14 cellular contexts compared by ENCODE assay signal in the genomic region with DNA sequence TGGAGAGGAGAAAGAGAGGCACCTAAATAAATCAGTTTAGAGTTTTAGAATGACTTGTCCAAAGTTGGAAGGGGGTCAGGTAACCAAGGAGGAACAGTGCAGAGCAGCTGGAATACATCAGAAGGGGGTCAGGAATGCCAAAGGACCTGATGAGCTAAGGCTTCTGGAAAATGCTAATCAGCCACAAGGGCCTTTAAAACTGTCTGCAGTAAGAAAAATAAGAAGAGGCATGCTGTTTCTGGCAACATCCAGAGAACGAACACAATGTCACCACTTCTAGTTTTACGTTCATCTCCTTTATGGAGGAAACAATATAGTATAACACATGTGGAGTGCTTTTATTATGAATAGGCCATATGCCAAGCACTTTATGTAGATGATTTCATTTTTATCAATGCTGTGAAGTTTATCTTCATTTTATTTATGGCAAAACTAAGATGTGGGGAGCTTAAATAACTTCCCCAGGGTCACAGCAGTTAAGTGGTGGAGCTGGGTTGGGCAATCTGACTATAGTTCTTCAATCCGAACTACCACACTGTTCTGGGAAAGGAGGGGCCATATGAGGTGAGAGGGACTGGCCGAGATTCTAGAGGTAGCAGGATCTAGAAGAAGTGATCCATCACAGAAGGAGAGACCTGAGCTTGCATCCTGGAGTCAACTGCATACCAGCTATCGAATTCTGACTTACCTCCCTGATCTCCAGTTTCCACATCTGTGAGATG. TPM values are rescaled to one million over a fixed set of nuclear protein-coding genes. Genes with fewer than 3 reads are reported as not detected.
A peak's percentile ranks its signal among the peaks of the same experiment; 100 is the strongest.
DNase-seq lines count a peak whose midpoint lies in the region; ATAC-seq and TF ChIP-seq lines count a peak whose summit lies in the region.
"Had no signal": no experiment of that assay in that cellular context is flagged by ENCODE, and none has a peak within 500 bp of the region (broad histone marks: within the 10 kb centered on the region; RNA-seq: fewer than 3 reads in every experiment).

No MANE protein-coding gene starts in this region.

- peak overlapping the region; percentile 25 for H3K9ac ChIP-seq in adipocyte (ENCODE audit: low read length)
- H3K9ac ChIP-seq: KMS-11 had no signal

- intact Hi-C loops in mucosa of descending colon (cut with DNase I, micrococcal nuclease): no loop called here

- peak overlapping the region; percentile 5 to 84 (median 52) for H3K27ac ChIP-seq in tibial nerve
- H3K27ac ChIP-seq: KMS-11 had no signal

- H3K9me3 ChIP-seq in adipocyte (ENCODE audit: control insufficient read depth, low read length): no peaks in the 10 kb centered on the region
- H3K9me3 ChIP-seq in mucosa of descending colon: no peaks in the 10 kb centered on the region
- no peaks in the 10 kb centered on the region for H3K9me3 ChIP-seq in tibial nerve
- H3K9me3 ChIP-seq: left lung had no signal

- H3K27me3 ChIP-seq in adipocyte (replicated peaks; ENCODE audit: control insufficient read depth, insufficient read depth, low read length) (no peaks in the 10 kb centered on the region), tibial nerve (no peaks in the 10 kb centered on the region)
- H3K27me3 ChIP-seq: left lung had no signal

- peaks cover 9% of the 10 kb centered on the region for H3K36me3 ChIP-seq in adipocyte (ENCODE audit: control insufficient read depth, insufficient read depth, low read length, severe bottlenecking)
- H3K36me3 ChIP-seq in mucosa of descending colon (ENCODE audit: low read depth): no peaks in the 10 kb centered on the region
- peaks cover 0 to 5% (median 0%) of the 10 kb centered on the region in 3 donors for H3K36me3 ChIP-seq in tibial nerve

- peak; percentile 50 for ATAC-seq in mucosa of descending colon
- no peak for ATAC-seq in HG03442 (IDR thresholded peaks at IDR 0.05; ENCODE audit: unreplicated experiment)
- ATAC-seq: left lung had no signal

- H3K4me3 ChIP-seq in adipocyte (ENCODE audit: low read length) (no peak overlapping the region), mucosa of descending colon (no peak overlapping the region), tibial nerve (no peak overlapping the region)
- H3K4me3 ChIP-seq: left lung had no signal

- 46 to 51% methylated on average over 5 of the region's 5 CpGs for WGBS in tibial nerve, 2 donors

- DNase-seq in adipocyte (ENCODE audit: low read depth) (no peak), fibroblast of gingiva (ENCODE audit: low read depth) (peak; percentile 26), mucosa of descending colon (no peak), tibial nerve (ENCODE audit: low spot score in 2 of 2) (no peak), mesenteric fat pad (ENCODE audit: low spot score) (no peak), GM19240 (ENCODE audit: insufficient read length, low spot score) (no peak)
- DNase-seq: effector memory CD4-positive, alpha-beta T cell; left lung; NCI-H1694; NCI-H774; SHP77 treated with DMSO at 0.1 percent for 48 hours; stimulated activated CD4-positive, alpha-beta T cell treated with anti-CD3 and anti-CD28 coated beads, Interleukin-4, amount 100 ng/mL, for 24 hours had no signal

- TF ChIP-seq CTCF in mucosa of descending colon (IDR thresholded peaks at IDR 0.05) (no peak), tibial nerve (IDR thresholded peaks at IDR 0.05) (no peak)

- no peak for TF ChIP-seq POLR2A in tibial nerve (IDR thresholded peaks at IDR 0.05)

- H3K4me1 ChIP-seq in adipocyte (ENCODE audit: control insufficient read depth, insufficient read depth, low read length) (peaks cover 26% of the 10 kb centered on the region), mucosa of descending colon (ENCODE audit: low read depth) (peaks cover 23% of the 10 kb centered on the region), tibial nerve (peaks cover 0 to 74% (median 32%) of the 10 kb centered on the region in 4 donors)

- no peak for TF ChIP-seq EP300 in tibial nerve (IDR thresholded peaks at IDR 0.05)

RNA-seq across cellular contexts. Expression of gene ACO2, which starts 22.6 kb away (rescaled TPM):
- 100 to 1,000 TPM; 187 to 295 (median 241) TPM for total RNA-seq in mucosa of descending colon
- total RNA-seq in tibial nerve: 10 to 100 TPM; 69.9 to 91.1 (median 76.4) TPM
- 109 TPM for total RNA-seq in mesenteric fat pad

RNA-seq across cellular contexts. Expression of gene PHF5A, which starts 23.0 kb away (rescaled TPM):
- total RNA-seq in mucosa of descending colon (10 to 100 TPM; 27.0 to 31.7 (median 29.7) TPM), tibial nerve (10 to 100 TPM; 32.6 to 51.5 (median 36.4) TPM), mesenteric fat pad (35.9 TPM)

RNA-seq across cellular contexts. Expression of gene TOB2, which starts 44.9 kb away (rescaled TPM):
- total RNA-seq in mucosa of descending colon: 10 to 100 TPM; 47.3 to 71.8 (median 53.9) TPM
- total RNA-seq in tibial nerve: 10 to 100 TPM; 50.8 to 67.3 (median 56.9) TPM
- 82.4 TPM for total RNA-seq in mesenteric fat pad

RNA-seq across cellular contexts. Expression of gene POLR3H, which starts 52.7 kb away (rescaled TPM):
- total RNA-seq in mucosa of descending colon (10 to 100 TPM; 12.4 to 26.1 (median 15.7) TPM), tibial nerve (10 to 100 TPM; 26.6 to 33.6 (median 27.5) TPM), mesenteric fat pad (57.5 TPM)
